8 cellular contexts compared by ENCODE assay signal in the genomic region with DNA sequence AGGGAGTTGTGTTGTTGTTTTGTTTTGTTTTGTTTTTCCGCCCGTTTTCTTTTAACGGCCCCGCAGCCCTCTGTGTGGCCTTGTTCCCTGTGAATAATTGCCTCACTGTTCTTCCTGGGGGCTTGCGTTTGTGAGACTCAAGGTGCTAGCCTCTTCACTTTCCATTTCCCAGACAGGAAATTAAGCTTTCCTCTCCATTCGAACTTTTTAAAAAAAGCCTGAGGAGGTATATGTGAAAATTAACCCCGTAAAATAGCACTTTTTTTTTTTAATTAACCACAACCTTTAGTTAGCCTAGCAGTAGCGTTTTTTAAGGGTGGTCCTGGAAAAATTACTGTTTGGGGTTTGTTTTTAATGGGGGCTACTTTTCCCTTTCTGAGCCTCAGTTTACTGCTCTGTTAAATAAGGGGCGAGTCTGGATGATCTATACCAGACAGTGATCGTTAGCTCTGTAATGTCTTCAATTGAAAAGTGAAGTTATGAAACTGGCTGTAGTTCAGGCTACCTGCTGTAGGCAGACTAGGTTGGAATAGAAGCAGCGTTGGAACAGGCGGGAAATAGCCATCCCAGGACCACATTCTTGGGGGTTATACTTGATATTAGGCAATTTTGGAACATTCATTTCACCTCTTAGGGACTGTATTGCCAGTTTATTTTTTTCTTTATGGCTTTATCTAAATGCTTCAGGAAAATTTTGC. TPM values are rescaled to one million over a fixed set of nuclear protein-coding genes. Genes with fewer than 3 reads are reported as not detected.
A peak's percentile ranks its signal among the peaks of the same experiment; 100 is the strongest.
DNase-seq lines count a peak whose midpoint lies in the region; ATAC-seq and TF ChIP-seq lines count a peak whose summit lies in the region.

No MANE protein-coding gene starts in this region.

- H3K4me2 ChIP-seq in OCI-LY7 (ENCODE audit: low read length) (peak overlapping the region; percentile 97), osteoblast (ENCODE audit: insufficient read depth, low read length) (peak overlapping the region; percentile 98)

- DNase-seq in AML-193 (lab: John Stamatoyannopoulos, UW), result peak; percentile 4 to 22
- DNase-seq in OCI-LY7 (ENCODE audit: low spot score), result peak; percentile 9
- DNase-seq in osteoblast (ENCODE audit: insufficient read length, low spot score, missing footprints), result no peak
- DNase-seq in COLO829 (ENCODE audit: low spot score), result no peak
- no peak for DNase-seq in NCI-H1105 (lab: John Stamatoyannopoulos, UW)
- no peak for DNase-seq in central memory CD4-positive, alpha-beta T cell

- no TSS peak for BruUV-seq in OCI-LY7 (replicated peaks; lab: Mats Ljungman, UMichigan)

- peak; percentile 4 for ATAC-seq in GM21717 (IDR thresholded peaks at IDR 0.05; ENCODE audit: unreplicated experiment)

- 4% methylated on average over 10 of the region's 12 CpGs for WGBS in ectodermal cell, 2 experiments

- H3K9me3 ChIP-seq in OCI-LY7 (ENCODE audit: low read length), result no peaks in the 10 kb centered on the region
- no peaks in the 10 kb centered on the region for H3K9me3 ChIP-seq in ectodermal cell (ENCODE audit: control insufficient read depth, low read length)
- H3K9me3 ChIP-seq in osteoblast (ENCODE audit: low read depth, low read length), result no peaks in the 10 kb centered on the region

- CTCF ChIA-PET in OCI-LY7 (lab: Charles Lee; ENCODE audit: unreplicated experiment), result interaction anchor here (0.6 kb wide), 1 partner anchor 558 kb away, joined by 4 read pairs; no protein-coding TSS in a partner anchor

- peaks cover 14% of the 10 kb centered on the region for H3K27me3 ChIP-seq in ectodermal cell (ENCODE audit: control insufficient read depth, insufficient read depth, low read length, poor library complexity, severe bottlenecking)
- no peaks in the 10 kb centered on the region for H3K27me3 ChIP-seq in osteoblast (ENCODE audit: insufficient read depth, low read length)

- H3K79me2 ChIP-seq in OCI-LY7 (ENCODE audit: insufficient read depth, low read depth, low read length), result peaks cover 67% of the 10 kb centered on the region
- H3K79me2 ChIP-seq in osteoblast (ENCODE audit: insufficient read depth, low read length), result peaks cover 67% of the 10 kb centered on the region

- no peaks in the 10 kb centered on the region for H3K9me2 ChIP-seq in OCI-LY7 (ENCODE audit: insufficient read depth, low read length)

- H3K4me1 ChIP-seq in OCI-LY7 (ENCODE audit: insufficient read depth, low read length, poor library complexity, severe bottlenecking), result peaks cover 52% of the 10 kb centered on the region
- H3K4me1 ChIP-seq in ectodermal cell (ENCODE audit: control insufficient read depth, insufficient read depth, low read length), result peaks cover 17% of the 10 kb centered on the region
- H3K4me1 ChIP-seq in osteoblast (ENCODE audit: insufficient read depth, low read length), result peaks cover 46% of the 10 kb centered on the region

- H4K20me1 ChIP-seq in OCI-LY7 (ENCODE audit: insufficient read depth, low read length), result peaks cover 57% of the 10 kb centered on the region
- H4K20me1 ChIP-seq in osteoblast (ENCODE audit: insufficient read depth, low read length), result peaks cover 8% of the 10 kb centered on the region

- TF ChIP-seq CTCF in OCI-LY7 (conservative IDR thresholded peaks at IDR 0.05; ENCODE audit: low read length) (no peak), osteoblast (IDR thresholded peaks at IDR 0.05; ENCODE audit: extremely low read depth, low read depth, low read length) (no peak)

- intact Hi-C loops in OCI-LY7 (cut with micrococcal nuclease; ENCODE audit: unreplicated experiment), result loop anchor here (2.0 to 10.0 kb wide), 3 partner anchors 40 to 392 kb away; a partner anchor contains a TSS

- H3K4me3 ChIP-seq in OCI-LY7 (ENCODE audit: low read depth, low read length, poor library complexity, severe bottlenecking) (peak overlapping the region; percentile 98), ectodermal cell (ENCODE audit: insufficient read depth, low read depth, low read length) (peak overlapping the region; percentile 71), osteoblast (ENCODE audit: insufficient read depth, low read length) (peak overlapping the region; percentile 95)

- POLR2A ChIA-PET in OCI-LY7 (lab: Charles Lee), result interaction anchor here (0.8 to 1.8 kb wide), 3 partner anchors 12 to 17 kb away, joined by 3 to 11 read pairs (median 4); no protein-coding TSS in a partner anchor

- H2AFZ ChIP-seq in OCI-LY7 (ENCODE audit: low read length), result peak overlapping the region; percentile 22; the same call in 1 of the 2 replicates
- H2AFZ ChIP-seq in osteoblast (ENCODE audit: low read length), result peak overlapping the region; percentile 81

- peak overlapping the region; percentile 74 for H3K27ac ChIP-seq in OCI-LY7 (ENCODE audit: low read depth, low read length, poor library complexity, severe bottlenecking)
- peak overlapping the region; percentile 9 for H3K27ac ChIP-seq in ectodermal cell (ENCODE audit: insufficient read depth, low read depth, low read length, poor library complexity, severe bottlenecking)
- peak overlapping the region; percentile 90 for H3K27ac ChIP-seq in osteoblast (ENCODE audit: low read depth, low read length)

- H3K36me3 ChIP-seq in OCI-LY7 (ENCODE audit: insufficient read depth, low read length) (peaks cover 15% of the 10 kb centered on the region), ectodermal cell (ENCODE audit: control insufficient read depth, insufficient read depth, low read length) (no peaks in the 10 kb centered on the region), osteoblast (ENCODE audit: insufficient read depth, low read length) (no peaks in the 10 kb centered on the region)

RNA-seq across cellular contexts. Expression of a gene that starts 1.7 kb away (rescaled TPM):
- total RNA-seq in OCI-LY7 (2014; rRNA removed; shearing (Covaris generic)), result 48.2 and 50.5 TPM in 2 replicates
- total RNA-seq in OCI-LY7 (2022), result 84.2 and 89.5 TPM in 2 replicates
- polyA plus RNA-seq in ectodermal cell (2013, experiment 1 of 4), result 93.6 TPM
- 93.8 TPM for polyA plus RNA-seq in ectodermal cell (2013, experiment 2 of 4)
- polyA plus RNA-seq in ectodermal cell (2013, experiment 3 of 4), result 74.7 TPM
- 85.0 TPM for polyA plus RNA-seq in ectodermal cell (2013, experiment 4 of 4)
- 24.2 and 28.6 TPM in 2 replicates for total RNA-seq in osteoblast

RNA-seq across cellular contexts. Expression of a gene that starts 39.8 kb away (rescaled TPM):
- total RNA-seq in OCI-LY7 (2014; rRNA removed; shearing (Covaris generic)), result 3.4 and 4.7 TPM in 2 replicates
- 9.6 and 11.5 TPM in 2 replicates for total RNA-seq in OCI-LY7 (2022)
- polyA plus RNA-seq in ectodermal cell (2013, experiment 1 of 4), result 36.2 TPM
- 35.3 TPM for polyA plus RNA-seq in ectodermal cell (2013, experiment 2 of 4)
- 26.1 TPM for polyA plus RNA-seq in ectodermal cell (2013, experiment 3 of 4)
- polyA plus RNA-seq in ectodermal cell (2013, experiment 4 of 4), result 28.6 TPM
- 26.8 and 29.7 TPM in 2 replicates for total RNA-seq in osteoblast

Comparison
In these comparisons a context has a peak if more than half of its experiments do, and no peak if none do; other contexts are left out.
1. DNase-seq: peak in AML-193 (2 of 2) and OCI-LY7 (single experiment); none in osteoblast (single experiment), COLO829 (single experiment), NCI-H1105 (single experiment) and central memory CD4-positive, alpha-beta T cell (single experiment).
2. H3K27ac ChIP-seq: peak in every context shown above with its lines; median percentile 90 in osteoblast; 74 in OCI-LY7; 9 in ectodermal cell.
3. Peak in every context shown above with its lines, with median percentiles within 50 percentile points of each other: H3K4me3 ChIP-seq.